In the genomic region with DNA sequence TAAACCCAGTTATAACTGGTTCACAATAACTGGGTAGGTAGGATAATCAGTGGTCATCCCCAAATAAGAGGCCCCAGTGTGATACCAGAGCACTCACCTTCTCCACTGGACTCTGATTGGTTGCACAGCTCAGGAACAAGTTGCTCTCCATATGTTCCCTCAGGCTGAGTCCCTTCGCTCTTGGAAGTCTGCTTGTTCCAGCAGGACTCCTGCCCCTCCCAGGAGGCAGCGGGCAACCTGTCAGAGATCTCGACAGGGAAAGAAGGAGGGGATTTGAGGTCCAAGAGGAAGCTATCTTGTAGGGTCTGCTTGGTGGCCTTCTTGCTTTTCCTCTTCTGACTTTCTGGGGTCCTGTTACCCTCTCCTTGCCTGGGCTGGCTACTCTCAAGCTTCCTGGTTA, we compare ENCODE assay signal across 2 cellular contexts.
TF ChIP-seq lines count a peak whose summit lies in the region.

No MANE protein-coding gene starts in this region.

TF ChIP-seq in IMR-90, 13 proteins besides CTCF, POLR2A, EP300 and RAD21:
- no peak for TF ChIP-seq FOS (IDR thresholded peaks at IDR 0.05; ENCODE audit: low read depth, low read length)
- TF ChIP-seq, protein P1, sequence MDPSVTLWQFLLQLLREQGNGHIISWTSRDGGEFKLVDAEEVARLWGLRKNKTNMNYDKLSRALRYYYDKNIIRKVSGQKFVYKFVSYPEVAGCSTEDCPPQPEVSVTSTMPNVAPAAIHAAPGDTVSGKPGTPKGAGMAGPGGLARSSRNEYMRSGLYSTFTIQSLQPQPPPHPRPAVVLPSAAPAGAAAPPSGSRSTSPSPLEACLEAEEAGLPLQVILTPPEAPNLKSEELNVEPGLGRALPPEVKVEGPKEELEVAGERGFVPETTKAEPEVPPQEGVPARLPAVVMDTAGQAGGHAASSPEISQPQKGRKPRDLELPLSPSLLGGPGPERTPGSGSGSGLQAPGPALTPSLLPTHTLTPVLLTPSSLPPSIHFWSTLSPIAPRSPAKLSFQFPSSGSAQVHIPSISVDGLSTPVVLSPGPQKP (IDR thresholded peaks at IDR 0.05; ENCODE audit: borderline replicate concordance, low read depth, low read length), result no peak
- no peak for TF ChIP-seq RCOR1 (IDR thresholded peaks at IDR 0.05; ENCODE audit: insufficient replicate concordance, low read length)

TF ChIP-seq in endothelial cell of umbilical vein, 7 proteins besides CTCF, POLR2A, EP300 and RAD21:
- TF ChIP-seq EZH2 (IDR thresholded peaks at IDR 0.05; ENCODE audit: borderline replicate concordance, low read depth, low read length, severe bottlenecking), result no peak
- no peak for TF ChIP-seq GATA2 (IDR thresholded peaks at IDR 0.05; ENCODE audit: insufficient read depth, insufficient read length, low read depth, low read length)
- TF ChIP-seq MAX (IDR thresholded peaks at IDR 0.05; ENCODE audit: insufficient read depth, insufficient read length), result no peak
- TF ChIP-seq FOS (IDR thresholded peaks at IDR 0.05; ENCODE audit: borderline replicate concordance, insufficient read depth, low read length), result no peak
- TF ChIP-seq MYC (IDR thresholded peaks at IDR 0.05; ENCODE audit: low read depth, low read length), result no peak
- no peak for TF ChIP-seq JUN (IDR thresholded peaks at IDR 0.05; ENCODE audit: borderline replicate concordance, insufficient read depth, insufficient read length, low read depth)
- TF ChIP-seq POLR2AphosphoS5 (IDR thresholded peaks at IDR 0.05; ENCODE audit: insufficient read depth, low read depth, low read length), result no peak
